In genomic region chr3:47283596-47284364, GRCh38 we compare ENCODE assay signal across 8 cellular contexts. TPM values are rescaled to one million over a fixed set of nuclear protein-coding genes. Genes with fewer than 3 reads are reported as not detected.
DNase-seq lines count a peak whose midpoint lies in the region; FAIRE-seq and TF ChIP-seq lines count a peak whose summit lies in the region.

No MANE protein-coding gene starts in this region.

- in situ Hi-C loops in astrocyte of the spinal cord (cut with HindIII; ENCODE audit: low sequenced_read_pairs): no loop called here

- no peak for FAIRE-seq in urothelium cell line (lab: Jason Lieb, UNC)

- peak overlapping the region; percentile 86 to 95 (median 90) for H3K27ac ChIP-seq in Peyer's patch

- H3K4me3 ChIP-seq in GM08714 (ENCODE audit: low read length) (peak overlapping the region; percentile 84), Peyer's patch (peak overlapping the region; percentile 62 to 83 (median 75)), astrocyte of the spinal cord (ENCODE audit: low read depth, low read length) (peak overlapping the region; percentile 71), kidney epithelial cell (ENCODE audit: low read depth, low read length) (peak overlapping the region; percentile 84)

- peaks cover 0 to 22% (median 10%) of the 10 kb centered on the region in 4 donors for H3K4me1 ChIP-seq in Peyer's patch

- peaks cover 0 to 14% (median 0%) of the 10 kb centered on the region in 3 donors for H3K36me3 ChIP-seq in Peyer's patch
- no peaks in the 10 kb centered on the region for H3K36me3 ChIP-seq in kidney epithelial cell (ENCODE audit: control insufficient read depth, insufficient read depth, low read length)

- TF ChIP-seq POLR2A in Peyer's patch (IDR thresholded peaks at IDR 0.05): no peak

- no peaks in the 10 kb centered on the region for H3K9me3 ChIP-seq in Peyer's patch

- TF ChIP-seq CTCF in Peyer's patch (IDR thresholded peaks at IDR 0.05) (no peak), astrocyte of the spinal cord (IDR thresholded peaks at IDR 0.05; ENCODE audit: low read depth, low read length) (no peak), kidney epithelial cell (IDR thresholded peaks at IDR 0.05; ENCODE audit: insufficient read depth, low read length, poor library complexity, severe bottlenecking) (no peak)

- DNase-seq in Peyer's patch (peak in 2 of 3 donors; percentile 39 to 53), astrocyte of the spinal cord (ENCODE audit: low read depth, low spot score) (peak; percentile 39), kidney epithelial cell (ENCODE audit: low read depth) (no peak), NCI-H774 (lab: John Stamatoyannopoulos, UW) (no peak), urothelium cell line (ENCODE audit: low spot score) (no peak)
- DNase-seq in stimulated activated CD4-positive, alpha-beta T cell treated with anti-CD3 and anti-CD28 coated beads, Interleukin-4, amount 100 ng/mL, for 1 hour: peak; percentile 10
- no peak for DNase-seq in effector CD8-positive, alpha-beta T cell (lab: John Stamatoyannopoulos, UW)

- H3K27me3 ChIP-seq in Peyer's patch: no peaks in the 10 kb centered on the region
- H3K27me3 ChIP-seq in kidney epithelial cell (ENCODE audit: control insufficient read depth, insufficient read depth, low read length): no peaks in the 10 kb centered on the region

RNA-seq across cellular contexts. Expression of gene KLHL18, which starts 1.0 kb away (rescaled TPM):
- total RNA-seq in Peyer's patch (10 to 100 TPM; 12.1 to 19.5 (median 16.6) TPM), kidney epithelial cell (21.5 and 26.3 TPM in 2 replicates)

RNA-seq across cellular contexts. Expression of gene KIF9, which starts 1.2 kb away (rescaled TPM):
- total RNA-seq in Peyer's patch (10 to 100 TPM in 2 of 4 donors, 1 to 10 TPM in 2; 6.9 to 44.6 (median 10.8) TPM), kidney epithelial cell (7.1 and 14.5 TPM in 2 replicates)

Comparison
In these comparisons a context has a peak if more than half of its experiments do, and no peak if none do; other contexts are left out.
1. DNase-seq: peak in Peyer's patch (2 of 3), astrocyte of the spinal cord (single experiment) and stimulated activated CD4-positive, alpha-beta T cell treated with anti-CD3 and anti-CD28 coated beads, Interleukin-4, amount 100 ng/mL, for 1 hour (single experiment); none in kidney epithelial cell (single experiment), NCI-H774 (single experiment), urothelium cell line (single experiment) and effector CD8-positive, alpha-beta T cell (single experiment).
2. Peak in every context shown above with its lines, with median percentiles within 50 percentile points of each other: H3K4me3 ChIP-seq.